8 cellular contexts compared by ENCODE assay signal in the genomic region with DNA sequence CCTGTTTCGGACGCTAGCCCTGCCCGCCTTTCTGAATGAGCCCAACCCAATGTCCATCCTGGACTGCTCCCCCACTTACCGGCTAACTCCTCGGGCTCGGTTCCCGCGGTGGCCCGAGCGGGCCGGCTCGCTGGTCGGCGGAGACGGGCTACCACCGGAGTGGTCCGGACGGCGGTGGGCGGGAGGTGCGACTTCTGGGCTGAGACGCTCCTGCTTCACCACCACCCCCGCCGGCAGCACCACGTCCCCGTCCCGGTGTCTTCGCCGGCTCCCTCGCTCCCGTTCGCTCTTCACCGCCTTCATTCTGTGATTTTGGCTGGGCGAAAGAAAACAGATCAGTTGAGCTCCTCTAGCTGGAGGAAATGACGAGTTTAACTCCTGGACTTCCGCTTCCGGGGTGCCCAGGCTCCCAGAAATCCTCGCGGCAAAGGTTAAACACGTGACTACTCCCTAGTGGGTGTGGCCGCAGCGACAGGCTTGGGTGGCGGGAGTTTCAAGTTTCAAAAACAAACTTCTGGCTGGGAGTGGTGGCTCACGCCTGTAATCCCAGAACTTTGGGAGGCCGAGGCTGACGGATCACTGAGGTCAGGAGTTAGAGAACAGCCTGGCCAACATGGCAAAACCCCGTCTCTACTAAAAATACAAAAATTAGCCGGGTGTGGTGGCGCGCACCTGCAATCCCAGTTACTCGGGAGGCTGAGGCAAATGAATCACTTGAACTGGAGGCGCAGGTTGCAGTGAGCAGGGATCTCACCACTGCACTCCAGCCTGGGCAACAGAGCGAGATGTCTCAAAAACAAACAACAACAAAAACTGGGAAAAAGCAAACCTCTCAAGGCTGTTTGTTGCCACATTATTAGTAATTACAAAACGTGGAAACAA. TPM values are rescaled to one million over a fixed set of nuclear protein-coding genes. Genes with fewer than 3 reads are reported as not detected.
DNase-seq lines count a peak whose midpoint lies in the region; ATAC-seq and TF ChIP-seq lines count a peak whose summit lies in the region.

A gene with protein sequence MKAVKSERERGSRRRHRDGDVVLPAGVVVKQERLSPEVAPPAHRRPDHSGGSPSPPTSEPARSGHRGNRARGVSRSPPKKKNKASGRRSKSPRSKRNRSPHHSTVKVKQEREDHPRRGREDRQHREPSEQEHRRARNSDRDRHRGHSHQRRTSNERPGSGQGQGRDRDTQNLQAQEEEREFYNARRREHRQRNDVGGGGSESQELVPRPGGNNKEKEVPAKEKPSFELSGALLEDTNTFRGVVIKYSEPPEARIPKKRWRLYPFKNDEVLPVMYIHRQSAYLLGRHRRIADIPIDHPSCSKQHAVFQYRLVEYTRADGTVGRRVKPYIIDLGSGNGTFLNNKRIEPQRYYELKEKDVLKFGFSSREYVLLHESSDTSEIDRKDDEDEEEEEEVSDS (minus strand): TSS at position 367 of the 882 bp plus-strand sequence. CDS start 64 bp downstream, at position 303.

- H3K27me3 ChIP-seq in left ventricle myocardium inferior (ENCODE audit: low read depth), result no peaks in the 10 kb centered on the region
- H3K27me3 ChIP-seq in upper lobe of right lung, result no peaks in the 10 kb centered on the region

- peak within 1 kb of the TSS; percentile 94 for H3K27ac Mint-ChIP-seq in T-helper 17 cell
- peak within 1 kb of the TSS; percentile 97 for H3K27ac Mint-ChIP-seq in progenitor cell of endocrine pancreas

- ATAC-seq in HG02870 (IDR thresholded peaks at IDR 0.05; ENCODE audit: unreplicated experiment) (peak; percentile 66), T-helper 17 cell (peak; percentile 98), upper lobe of right lung (peak; percentile 94)

- H3K9me3 ChIP-seq in T-helper 17 cell (ENCODE audit: control insufficient read depth, low read length, poor library complexity, severe bottlenecking) (no peaks in the 10 kb centered on the region), left ventricle myocardium inferior (replicated peaks) (no peaks in the 10 kb centered on the region), upper lobe of right lung (no peaks in the 10 kb centered on the region)

- H3K27me3 Mint-ChIP-seq in T-helper 17 cell, result peaks cover 13% of the 10 kb centered on the region
- no peaks in the 10 kb centered on the region for H3K27me3 Mint-ChIP-seq in progenitor cell of endocrine pancreas

- H3K27ac ChIP-seq in left ventricle myocardium inferior (replicated peaks), result peak within 1 kb of the TSS; percentile 92
- peak within 1 kb of the TSS; percentile 96 for H3K27ac ChIP-seq in upper lobe of right lung

- H3K4me1 ChIP-seq in left ventricle myocardium inferior, result peaks cover 66% of the 10 kb centered on the region
- H3K4me1 ChIP-seq in upper lobe of right lung, result peaks cover 28% of the 10 kb centered on the region

- peak within 1 kb of the TSS; percentile 100 for H3K4me3 Mint-ChIP-seq in T-helper 17 cell
- H3K4me3 Mint-ChIP-seq in progenitor cell of endocrine pancreas (ENCODE audit: low read depth), result peak within 1 kb of the TSS; percentile 96

- H3K4me1 Mint-ChIP-seq in T-helper 17 cell (peaks cover 28% of the 10 kb centered on the region), progenitor cell of endocrine pancreas (ENCODE audit: low read depth) (peaks cover 35% of the 10 kb centered on the region)

- H3K36me3 ChIP-seq in left ventricle myocardium inferior, result peaks cover 20% of the 10 kb centered on the region
- peaks cover 19% of the 10 kb centered on the region for H3K36me3 ChIP-seq in upper lobe of right lung

- peak within 1 kb of the TSS; percentile 99 for H3K4me3 ChIP-seq in left ventricle myocardium inferior
- H3K4me3 ChIP-seq in upper lobe of right lung, result peak within 1 kb of the TSS; percentile 99

- H3K36me3 Mint-ChIP-seq in T-helper 17 cell (ENCODE audit: low read depth) (peaks cover 5% of the 10 kb centered on the region), progenitor cell of endocrine pancreas (ENCODE audit: insufficient read depth) (peaks cover 5% of the 10 kb centered on the region)

- peak; percentile 97 for DNase-seq in GM10266 (ENCODE audit: extremely low spot score)
- peak; percentile 36 to 82 for DNase-seq in NCI-H187 (lab: John Stamatoyannopoulos, UW)
- peak; percentile 74 to 83 (median 83) for DNase-seq in T-helper 17 cell
- DNase-seq in amniotic stem cell (lab: John Stamatoyannopoulos, UW), result peak; percentile 83
- DNase-seq in left ventricle myocardium inferior, result peak; percentile 90
- peak; percentile 78 for DNase-seq in progenitor cell of endocrine pancreas (ENCODE audit: low spot score, unreplicated experiment)
- DNase-seq in upper lobe of right lung, result peak; percentile 92

- H3K9me3 Mint-ChIP-seq in progenitor cell of endocrine pancreas (ENCODE audit: low read depth), result no peaks in the 10 kb centered on the region

- intact Hi-C loops in left ventricle myocardium inferior (cut with micrococcal nuclease), result no loop called here
- intact Hi-C loops in upper lobe of right lung (cut with DNase I), result no loop called here

- TF ChIP-seq CTCF in GM10266 (IDR thresholded peaks at IDR 0.05; ENCODE audit: control insufficient read depth, insufficient read depth, low read depth, missing control alignments) (no peak), left ventricle myocardium inferior (IDR thresholded peaks at IDR 0.05; ENCODE audit: borderline replicate concordance) (no peak), progenitor cell of endocrine pancreas (IDR thresholded peaks at IDR 0.05; ENCODE audit: unreplicated experiment) (no peak), upper lobe of right lung (IDR thresholded peaks at IDR 0.05) (no peak)

RNA-seq across cellular contexts. Expression of the gene that starts here (rescaled TPM):
- total RNA-seq in T-helper 17 cell, result 10 to 100 TPM; 51.1 to 58.5 TPM
- 7.0 TPM for total RNA-seq in left ventricle myocardium inferior
- total RNA-seq in progenitor cell of endocrine pancreas, result 17.1 and 18.2 TPM in 2 replicates
- 18.6 TPM for total RNA-seq in upper lobe of right lung

Comparison
In these comparisons a context has a peak if more than half of its experiments do, and no peak if none do; other contexts are left out.
1. Peak in every context shown above with its lines: DNase-seq, ATAC-seq, H3K4me3 ChIP-seq and H3K27ac ChIP-seq.